In the genomic region with DNA sequence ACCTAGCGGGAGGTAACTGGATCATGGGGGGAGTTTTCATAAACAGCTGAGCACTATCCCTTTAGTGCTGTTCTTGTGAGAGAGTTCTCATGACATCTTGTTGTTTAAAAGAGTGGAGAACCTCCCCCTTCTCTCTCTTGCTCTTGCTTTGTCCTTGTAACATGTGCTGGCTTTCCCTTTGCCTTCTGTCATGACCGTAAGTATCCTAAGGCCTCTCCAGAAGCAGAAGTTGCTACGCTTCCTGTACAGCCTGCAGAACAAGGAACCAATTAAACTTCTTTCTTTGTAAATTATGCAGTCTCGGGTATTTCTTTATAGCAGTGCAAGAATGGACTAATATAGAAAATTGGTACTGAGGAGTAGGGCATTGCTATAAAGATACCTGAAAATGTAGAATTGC, we compare ENCODE assay signal across 34 cellular contexts.
"Had no signal": no experiment of that assay in that cellular context is flagged by ENCODE, and none has a peak within 500 bp of the region (broad histone marks: within the 10 kb centered on the region; RNA-seq: fewer than 3 reads in every experiment).

No MANE protein-coding gene starts in this region.

- H3K4me1 Mint-ChIP-seq: activated CD4-positive, alpha-beta T cell treated with anti-CD3 and anti-CD28 coated beads for 36 hours; activated naive CD4-positive, alpha-beta T cell treated with anti-CD3 and anti-CD28 coated beads, Interleukin-2, amount 10 ng/mL, durations not matched to agents 7 days and 5 days; mesothelial cell of epicardium; naive B cell; nephron progenitor cell; stimulated activated memory B cell treated with anti-CD40 and anti-IgM and Interleukin-4, amounts not matched to agents 10 μg/mL and 1 μg/mL and 100 μg/mL, for 72 hours; T-helper 17 cell had no signal

- DNase-seq: activated CD4-positive, alpha-beta T cell treated with anti-CD3 and anti-CD28 coated beads for 36 hours; activated CD4-positive, CD25-positive, alpha-beta regulatory T cell; activated CD8-positive, alpha-beta memory T cell treated with anti-CD3 and anti-CD28 coated beads for 24 hours; activated gamma-delta T cell; activated naive CD4-positive, alpha-beta T cell treated with anti-CD3 and anti-CD28 coated beads, Interleukin-2, amount 10 ng/mL, durations not matched to agents 7 days and 5 days; activated T-cell treated with anti-CD3 and anti-CD28 coated beads, Interleukin-2, amount 50 U/mL, for 1 hour; amniotic stem cell; brain microvascular endothelial cell; dorsolateral prefrontal cortex; effector memory CD4-positive, alpha-beta T cell; erythroblast; hippocampal formation; left cardiac atrium; mammary epithelial cell; naive B cell; nephron progenitor cell; nucleus accumbens; pancreas; psoas muscle; stimulated activated CD4-positive, alpha-beta T cell treated with anti-CD3 and anti-CD28 coated beads, Interleukin-1b, Interleukin-23, amount 100 ng/mL, for 48 hours; stimulated activated CD4-positive, alpha-beta T cell treated with anti-CD3 and anti-CD28 coated beads, Interleukin-4, amount 100 ng/mL, for 4 hours; stimulated activated CD8-positive, alpha-beta memory T cell treated with anti-CD3 and anti-CD28 coated beads, Interleukin-4, amount 100 ng/mL, for 48 hours; stomach; T-helper 17 cell; T1000; thyroid gland; upper lobe of left lung had no signal

- H3K4me3 ChIP-seq: coronary artery, dorsolateral prefrontal cortex, gastroesophageal sphincter, pancreas, psoas muscle, smooth muscle cell, stomach, thyroid gland, upper lobe of left lung, vagina had no signal

- ATAC-seq: activated CD4-positive, alpha-beta T cell treated with anti-CD3 and anti-CD28 coated beads for 36 hours; gastroesophageal sphincter; left cardiac atrium; psoas muscle; stimulated activated memory B cell treated with anti-CD40 and anti-IgM and Interleukin-4, amounts not matched to agents 10 μg/mL and 1 μg/mL and 100 μg/mL, for 72 hours; T-helper 17 cell had no signal

- H3K4me3 Mint-ChIP-seq: activated CD4-positive, alpha-beta T cell treated with anti-CD3 and anti-CD28 coated beads for 36 hours; activated naive CD4-positive, alpha-beta T cell treated with anti-CD3 and anti-CD28 coated beads, Interleukin-2, amount 10 ng/mL, durations not matched to agents 7 days and 5 days; activated T-helper 1 cell treated with anti-CD3 and anti-CD28 coated beads, Interleukin-12 subunit alpha, Interleukin-12 subunit beta, Interleukin-2, Interleukin-4 antibody, amounts not matched to agents 30 ng/mL and 10 ng/mL and 1 ng/mL, durations not matched to agents 14 hours and 24 hours and 36 hours; mesothelial cell of epicardium; naive B cell; nephron progenitor cell; stimulated activated memory B cell treated with anti-CD40 and anti-IgM and Interleukin-4, amounts not matched to agents 10 μg/mL and 1 μg/mL and 100 μg/mL, for 72 hours; T-helper 17 cell had no signal

- H3K36me3 ChIP-seq: brain microvascular endothelial cell, gastroesophageal sphincter, pancreas, stomach, thyroid gland, upper lobe of left lung, vagina had no signal

- H3K27me3 Mint-ChIP-seq: activated CD4-positive, alpha-beta T cell treated with anti-CD3 and anti-CD28 coated beads for 36 hours; activated naive CD4-positive, alpha-beta T cell treated with anti-CD3 and anti-CD28 coated beads, Interleukin-2, amount 10 ng/mL, durations not matched to agents 7 days and 5 days; naive B cell; stimulated activated memory B cell treated with anti-CD40 and anti-IgM and Interleukin-4, amounts not matched to agents 10 μg/mL and 1 μg/mL and 100 μg/mL, for 72 hours; T-helper 17 cell had no signal

- H3K27ac Mint-ChIP-seq: activated CD4-positive, alpha-beta T cell treated with anti-CD3 and anti-CD28 coated beads for 36 hours; activated naive CD4-positive, alpha-beta T cell treated with anti-CD3 and anti-CD28 coated beads, Interleukin-2, amount 10 ng/mL, durations not matched to agents 7 days and 5 days; activated T-helper 1 cell treated with anti-CD3 and anti-CD28 coated beads, Interleukin-12 subunit alpha, Interleukin-12 subunit beta, Interleukin-2, Interleukin-4 antibody, amounts not matched to agents 30 ng/mL and 10 ng/mL and 1 ng/mL, durations not matched to agents 14 hours and 24 hours and 36 hours; mesothelial cell of epicardium; naive B cell; nephron progenitor cell; stimulated activated memory B cell treated with anti-CD40 and anti-IgM and Interleukin-4, amounts not matched to agents 10 μg/mL and 1 μg/mL and 100 μg/mL, for 72 hours; T-helper 17 cell had no signal

- H3K36me3 Mint-ChIP-seq: activated naive CD4-positive, alpha-beta T cell treated with anti-CD3 and anti-CD28 coated beads, Interleukin-2, amount 10 ng/mL, durations not matched to agents 7 days and 5 days; mesothelial cell of epicardium; naive B cell; stimulated activated memory B cell treated with anti-CD40 and anti-IgM and Interleukin-4, amounts not matched to agents 10 μg/mL and 1 μg/mL and 100 μg/mL, for 72 hours had no signal

- H3K4me2 ChIP-seq: smooth muscle cell had no signal

- H3K9me3 ChIP-seq: gastroesophageal sphincter, pancreas, psoas muscle, thyroid gland, upper lobe of left lung, vagina had no signal

- H3K4me1 ChIP-seq: gastroesophageal sphincter, pancreas, psoas muscle, stomach, thyroid gland, upper lobe of left lung, vagina had no signal

- H3K9me3 Mint-ChIP-seq: nephron progenitor cell had no signal

- H3K27ac ChIP-seq: brain microvascular endothelial cell, coronary artery, dorsolateral prefrontal cortex, gastroesophageal sphincter, pancreas, psoas muscle, stomach, thyroid gland, upper lobe of left lung, vagina had no signal
